24 cellular contexts compared by ENCODE assay signal in genomic region chr2:26711457-26712155, GRCh38. TPM values are rescaled to one million over a fixed set of nuclear protein-coding genes. Genes with fewer than 3 reads are reported as not detected.
DNase-seq lines count a peak whose midpoint lies in the region; FAIRE-seq and TF ChIP-seq lines count a peak whose summit lies in the region.
"Had no signal": no experiment of that assay in that cellular context is flagged by ENCODE, and none has a peak within 500 bp of the region (broad histone marks: within the 10 kb centered on the region; RNA-seq: fewer than 3 reads in every experiment).

No MANE protein-coding gene starts in this region.

- H3K27ac Mint-ChIP-seq in brain: peak overlapping the region; percentile 85 to 97 (median 94)
- H3K27ac Mint-ChIP-seq: activated CD8-positive, alpha-beta T cell treated with anti-CD3 and anti-CD28 coated beads, Interleukin-2, amount 10 ng/mL, durations not matched to agents 7 days and 5 days; activated naive CD8-positive, alpha-beta T cell treated with anti-CD3 and anti-CD28 coated beads, Interleukin-2, amount 10 ng/mL, durations not matched to agents 7 days and 5 days; natural killer cell; progenitor cell of endocrine pancreas; T-helper 1 cell treated with Interleukin-12 subunit alpha and Interleukin-12 subunit beta and Interleukin-4 antibody, amounts not matched to agents 30 μg/mL and 1 μg/mL, for 36 hours had no signal

- WGBS in transverse colon (ENCODE audit: low coverage in 1 of 2), 2 donors: 20 to 61% methylated on average over 1 to 11 of the region's 11 CpGs

- H3K9me3 ChIP-seq in kidney (ENCODE audit: control insufficient read depth in 1 of 2, low read length in 2 of 2): no peaks in the 10 kb centered on the region
- H3K9me3 ChIP-seq in transverse colon: no peaks in the 10 kb centered on the region
- no peaks in the 10 kb centered on the region for H3K9me3 ChIP-seq in MG63
- H3K9me3 ChIP-seq: breast epithelium, suprapubic skin had no signal

- no peaks in the 10 kb centered on the region for H3K36me3 Mint-ChIP-seq in brain
- H3K36me3 Mint-ChIP-seq: activated naive CD8-positive, alpha-beta T cell treated with anti-CD3 and anti-CD28 coated beads, Interleukin-2, amount 10 ng/mL, durations not matched to agents 7 days and 5 days; natural killer cell had no signal

- no peaks in the 10 kb centered on the region for H3K27me3 Mint-ChIP-seq in brain

- H3K4me3 ChIP-seq in kidney (ENCODE audit: low read length in 2 of 2) (no peak overlapping the region), transverse colon (no peak overlapping the region), MG63 (no peak overlapping the region)
- H3K4me3 ChIP-seq: breast epithelium, suprapubic skin had no signal

- intact Hi-C loops in kidney (cut with DNase I) (no loop called here), transverse colon (cut with DNase I; ENCODE audit: low total_unique reads) (no loop called here)

- no peak for TF ChIP-seq POLR2A in transverse colon (IDR thresholded peaks at IDR 0.05)

- peak overlapping the region in 1 of 5 experiments; percentile 7 for H3K4me3 Mint-ChIP-seq in brain
- H3K4me3 Mint-ChIP-seq: activated CD8-positive, alpha-beta T cell treated with anti-CD3 and anti-CD28 coated beads, Interleukin-2, amount 10 ng/mL, durations not matched to agents 7 days and 5 days; activated naive CD8-positive, alpha-beta T cell treated with anti-CD3 and anti-CD28 coated beads, Interleukin-2, amount 10 ng/mL, durations not matched to agents 7 days and 5 days; natural killer cell; T-helper 1 cell treated with Interleukin-12 subunit alpha and Interleukin-12 subunit beta and Interleukin-4 antibody, amounts not matched to agents 30 μg/mL and 1 μg/mL, for 36 hours had no signal

- H3K27me3 ChIP-seq in transverse colon (no peaks in the 10 kb centered on the region), MG63 (no peaks in the 10 kb centered on the region)
- H3K27me3 ChIP-seq: breast epithelium, suprapubic skin had no signal

- no peak for FAIRE-seq in kidney (lab: Jason Lieb, UNC)
- FAIRE-seq: GM12892, HTR-8/SVneo had no signal

- in situ Hi-C loops in transverse colon (cut with MboI; ENCODE audit: low pct_ligation_motif_present in 1 of 4, low pct_unique_long_range_greater_than_20kb in 1 of 4, low sequenced_read_pairs in 3 of 4): no loop called here

- DNase-seq in NCI-H510A treated with DMSO at 0.1 percent for 48 hours (lab: John Stamatoyannopoulos, UW) (peak; percentile 42), NCI-H510A (lab: John Stamatoyannopoulos, UW) (no peak), kidney (peak; percentile 21), transverse colon (peak; percentile 23), MG63 (no peak), mucosa of gallbladder (ENCODE audit: low spot score) (no peak)
- DNase-seq in activated effector memory CD4-positive, alpha-beta T cell treated with anti-CD3 and anti-CD28 coated beads, Interleukin-2, amount 50 U/mL, for 16 hours: no peak
- DNase-seq: activated CD4-positive, CD25-positive, alpha-beta regulatory T cell; activated CD8-positive, alpha-beta T cell treated with anti-CD3 and anti-CD28 coated beads, Interleukin-2, amount 10 ng/mL, durations not matched to agents 7 days and 5 days; activated naive CD8-positive, alpha-beta T cell treated with anti-CD3 and anti-CD28 coated beads, Interleukin-2, amount 10 ng/mL, durations not matched to agents 7 days and 5 days; activated T-cell treated with anti-CD3 and anti-CD28 coated beads, Interleukin-2, amount 50 U/mL, for 48 hours; mammary epithelial cell; natural killer cell; NCI-H1417 treated with DMSO at 0.1 percent for 48 hours; NCI-H524 treated with DMSO at 0.1 percent for 48 hours; SHP77 had no signal

- peaks cover 70% of the 10 kb centered on the region for H3K4me1 Mint-ChIP-seq in brain
- H3K4me1 Mint-ChIP-seq: activated naive CD8-positive, alpha-beta T cell treated with anti-CD3 and anti-CD28 coated beads, Interleukin-2, amount 10 ng/mL, durations not matched to agents 7 days and 5 days had no signal

- no peak for TF ChIP-seq EP300 in transverse colon (IDR thresholded peaks at IDR 0.05; ENCODE audit: low read depth)

- TF ChIP-seq CTCF in brain (conservative IDR thresholded peaks at IDR 0.05) (no peak), kidney (IDR thresholded peaks at IDR 0.05; ENCODE audit: borderline replicate concordance, extremely low read depth, insufficient read depth) (no peak), transverse colon (IDR thresholded peaks at IDR 0.05) (no peak)

- no peaks in the 10 kb centered on the region for H3K9me3 Mint-ChIP-seq in brain
- H3K9me3 Mint-ChIP-seq: activated naive CD8-positive, alpha-beta T cell treated with anti-CD3 and anti-CD28 coated beads, Interleukin-2, amount 10 ng/mL, durations not matched to agents 7 days and 5 days; natural killer cell; T-helper 1 cell treated with Interleukin-12 subunit alpha and Interleukin-12 subunit beta and Interleukin-4 antibody, amounts not matched to agents 30 μg/mL and 1 μg/mL, for 36 hours had no signal

- H3K9ac ChIP-seq in kidney (ENCODE audit: low read length in 2 of 2): no peak overlapping the region

- no peaks in the 10 kb centered on the region for H3K36me3 ChIP-seq in kidney (ENCODE audit: control insufficient read depth in 1 of 2, insufficient read depth in 2 of 2, low read length in 2 of 2)
- H3K36me3 ChIP-seq in transverse colon: no peaks in the 10 kb centered on the region
- H3K36me3 ChIP-seq in MG63: no peaks in the 10 kb centered on the region
- H3K36me3 ChIP-seq: breast epithelium, suprapubic skin had no signal

- H3K4me1 ChIP-seq in kidney (ENCODE audit: control insufficient read depth in 1 of 2, insufficient read depth in 1 of 2, low read depth in 1 of 2, low read length in 2 of 2): peaks cover 0 to 8% of the 10 kb centered on the region in 2 donors
- peaks cover 0 to 32% (median 8%) of the 10 kb centered on the region in 4 donors for H3K4me1 ChIP-seq in transverse colon
- H3K4me1 ChIP-seq: breast epithelium, suprapubic skin had no signal

- no peak overlapping the region for H3K27ac ChIP-seq in kidney (ENCODE audit: low read depth in 2 of 2, low read length in 2 of 2)
- H3K27ac ChIP-seq in transverse colon: peak overlapping the region; percentile 32 to 80 (median 56)
- H3K27ac ChIP-seq: breast epithelium, suprapubic skin had no signal

RNA-seq across cellular contexts. Expression of gene KCNK3, which starts 19.1 kb away (rescaled TPM):
- 6.8 TPM for polyA plus RNA-seq in brain (ENCODE audit: insufficient read depth, low read depth, low replicate concordance)
- 8.1 TPM for total RNA-seq in kidney
- polyA plus RNA-seq in kidney (ENCODE audit: insufficient read depth, low read depth, low replicate concordance): 2.1 TPM
- total RNA-seq in transverse colon: 1 to 10 TPM in 1 of 4 donors, under 1 TPM in 3; 0.37 to 1.5 (median 0.82) TPM
- 0.69 TPM in 1 of 2 replicates, not detected in the other for total RNA-seq in MG63 (2014; rRNA removed; shearing (Covaris generic); ENCODE audit: low replicate concordance)
- 9.1 TPM for total RNA-seq in mucosa of gallbladder
- total RNA-seq: activated CD8-positive, alpha-beta T cell treated with anti-CD3 and anti-CD28 coated beads, Interleukin-2, amount 10 ng/mL, durations not matched to agents 7 days and 5 days; activated naive CD8-positive, alpha-beta T cell treated with anti-CD3 and anti-CD28 coated beads, Interleukin-2, amount 10 ng/mL, durations not matched to agents 7 days and 5 days; LHCN-M2; natural killer cell had no signal

RNA-seq across cellular contexts. Expression of gene SLC35F6, which starts 52.5 kb away (rescaled TPM):
- polyA plus RNA-seq in brain (ENCODE audit: insufficient read depth, low read depth, low replicate concordance) (14.3 TPM), kidney (ENCODE audit: insufficient read depth, low read depth, low replicate concordance) (43.1 TPM)
- total RNA-seq in kidney (63.7 TPM), transverse colon (10 to 100 TPM; 23.3 to 36.3 (median 33.3) TPM), mucosa of gallbladder (33.0 TPM)
- total RNA-seq in MG63 (2014; rRNA removed; shearing (Covaris generic); ENCODE audit: low replicate concordance): 18.9 and 31.0 TPM in 2 replicates

Comparison
In these comparisons a context has a peak if more than half of its experiments do, and no peak if none do; other contexts are left out.
1. DNase-seq: peak in NCI-H510A treated with DMSO at 0.1 percent for 48 hours (single experiment), kidney (single experiment) and transverse colon (single experiment); none in NCI-H510A (single experiment), MG63 (single experiment), activated effector memory CD4-positive, alpha-beta T cell treated with anti-CD3 and anti-CD28 coated beads, Interleukin-2, amount 50 U/mL, for 16 hours (single experiment) and mucosa of gallbladder (single experiment).
2. H3K27ac ChIP-seq: peak in transverse colon (4 of 4); none in kidney (0 of 2).